ENCODE assay signal across 8 cellular contexts in genomic region chr6:7262037-7262461, GRCh38. TPM values are rescaled to one million over a fixed set of nuclear protein-coding genes. Genes with fewer than 3 reads are reported as not detected.
DNase-seq lines count a peak whose midpoint lies in the region; ATAC-seq and TF ChIP-seq lines count a peak whose summit lies in the region.

No MANE protein-coding gene starts in this region.

- H3K4me1 Mint-ChIP-seq in GM23338 (peaks cover 21% of the 10 kb centered on the region), osteocyte (ENCODE audit: unreplicated experiment) (peaks cover 29% of the 10 kb centered on the region)

- H3K4me3 ChIP-seq in GM23338 (peak overlapping the region; percentile 85), PC-3 (ENCODE audit: low read length) (peak overlapping the region; percentile 75), fibroblast of lung (replicated peaks in 1 of 4; ENCODE audit: control extremely low read depth in 1 of 4, insufficient read depth in 1 of 4, low read depth in 3 of 4, low read length in 4 of 4) (peak overlapping the region in 3 of 4 experiments; percentile 61 to 69 (median 66))

- H3K4me1 ChIP-seq in GM23338 (ENCODE audit: insufficient read depth) (peaks cover 10% of the 10 kb centered on the region), PC-3 (ENCODE audit: insufficient read depth, low read length) (peaks cover 19% of the 10 kb centered on the region), fibroblast of lung (ENCODE audit: control insufficient read depth, extremely low read depth, insufficient read depth, low read length) (peaks cover 4% of the 10 kb centered on the region)

- H3K9me2 ChIP-seq in GM23338 (ENCODE audit: insufficient read depth) (0 out of 2 replicates have a peak, but pooled peaks cover 3% of the 10 kb centered on the region), PC-3 (replicated peaks; ENCODE audit: low read length) (no peaks in the 10 kb centered on the region)

- POLR2A ChIA-PET in PC-3 (lab: Charles Lee; ENCODE audit: unreplicated experiment): interaction anchor here (0.6 kb wide), 1 partner anchor 26 kb away, joined by 3 read pairs; no protein-coding TSS in a partner anchor

- H3K9me3 ChIP-seq in PC-3 (ENCODE audit: low read length) (no peaks in the 10 kb centered on the region), fibroblast of lung (ENCODE audit: control insufficient read depth, insufficient read depth, low read depth, low read length) (no peaks in the 10 kb centered on the region)

- no peak for TF ChIP-seq CTCF in GM23338 (conservative IDR thresholded peaks at IDR 0.05; ENCODE audit: low read depth in 2 of 2)
- TF ChIP-seq CTCF in PC-3 (conservative IDR thresholded peaks at IDR 0.05; ENCODE audit: low read depth, low read length): no peak
- no peak for TF ChIP-seq CTCF in fibroblast of lung (conservative IDR thresholded peaks at IDR 0.05 in 1 of 2, IDR thresholded peaks at IDR 0.05 in 1 of 2; ENCODE audit: low read depth in 1 of 2, low read length in 2 of 2)
- no peak for TF ChIP-seq CTCF in osteocyte (IDR thresholded peaks at IDR 0.05)

- peaks cover 6% of the 10 kb centered on the region; the same call in 1 of the 3 replicates for H3K9me3 Mint-ChIP-seq in GM23338
- H3K9me3 Mint-ChIP-seq in osteocyte (ENCODE audit: unreplicated experiment): no peaks in the 10 kb centered on the region

- H3K36me3 Mint-ChIP-seq in GM23338 (ENCODE audit: low read depth) (peaks cover 3% of the 10 kb centered on the region; the same call in 2 of the 3 replicates), osteocyte (ENCODE audit: unreplicated experiment) (no peaks in the 10 kb centered on the region)

- peaks cover 8% of the 10 kb centered on the region for H3F3A ChIP-seq in GM23338 (replicated peaks; ENCODE audit: low read depth)
- H3F3A ChIP-seq in PC-3 (ENCODE audit: low read length, unreplicated experiment): no peaks in the 10 kb centered on the region

- intact Hi-C loops in PC-3 (cut with micrococcal nuclease): no loop called here

- DNase-seq in GM23338 (ENCODE audit: low spot score) (peak; percentile 88), PC-3 (no peak), fibroblast of lung (ENCODE audit: low read depth in 2 of 2) (no peak), osteocyte (ENCODE audit: extremely low spot score, unreplicated experiment) (no peak), NCI-H226 (no peak), HuH-7 (ENCODE audit: low spot score) (no peak), GM03348 (ENCODE audit: low spot score) (no peak)

- peak; percentile 54 for ATAC-seq in GM23338
- no peak; the same call in 1 of the 2 replicates for ATAC-seq in PC-3
- no peak for ATAC-seq in HG02588 (IDR thresholded peaks at IDR 0.05; ENCODE audit: unreplicated experiment)

- H3K27ac Mint-ChIP-seq in GM23338: peak overlapping the region; percentile 83
- H3K27ac Mint-ChIP-seq in osteocyte (ENCODE audit: unreplicated experiment): peak overlapping the region; percentile 76

- H3K79me2 ChIP-seq in GM23338 (replicated peaks; ENCODE audit: insufficient read depth): no peaks in the 10 kb centered on the region
- no peaks in the 10 kb centered on the region for H3K79me2 ChIP-seq in PC-3 (ENCODE audit: low read length)
- no peaks in the 10 kb centered on the region for H3K79me2 ChIP-seq in fibroblast of lung (ENCODE audit: control insufficient read depth, insufficient read depth, low read length)

- no TSS peak for BruUV-seq in PC-3 (replicated peaks; lab: Mats Ljungman, UMichigan)

- H3K4me3 Mint-ChIP-seq in GM23338 (peak overlapping the region; percentile 83), osteocyte (ENCODE audit: unreplicated experiment) (peak overlapping the region; percentile 88)

- no peak overlapping the region for H3K9ac ChIP-seq in PC-3 (ENCODE audit: low read length)
- no peak overlapping the region for H3K9ac ChIP-seq in fibroblast of lung (ENCODE audit: insufficient read depth, low read length)

- H3K36me3 ChIP-seq in GM23338 (ENCODE audit: insufficient read depth) (no peaks in the 10 kb centered on the region), PC-3 (ENCODE audit: low read depth, low read length) (no peaks in the 10 kb centered on the region), fibroblast of lung (ENCODE audit: control insufficient read depth, insufficient read depth, low read length) (no peaks in the 10 kb centered on the region)

- no peak overlapping the region for H3K27ac ChIP-seq in GM23338 (ENCODE audit: low read depth)
- no peak overlapping the region for H3K27ac ChIP-seq in PC-3 (ENCODE audit: low read length)
- H3K27ac ChIP-seq in fibroblast of lung (ENCODE audit: insufficient read depth, low read length): no peak overlapping the region

- H3K27me3 Mint-ChIP-seq in GM23338 (ENCODE audit: insufficient read depth, low read depth, poor library complexity) (peaks cover 19% of the 10 kb centered on the region), osteocyte (ENCODE audit: unreplicated experiment) (no peaks in the 10 kb centered on the region)

- H3K4me2 ChIP-seq in GM23338 (peak overlapping the region; percentile 99), PC-3 (ENCODE audit: low read length) (peak overlapping the region; percentile 87), fibroblast of lung (ENCODE audit: extremely low read depth, insufficient read depth, low read length) (peak overlapping the region; percentile 83)

- H2AFZ ChIP-seq in GM23338: peak overlapping the region; percentile 93
- H2AFZ ChIP-seq in PC-3 (ENCODE audit: low read length): peak overlapping the region; percentile 77; the same call in 1 of the 2 replicates
- H2AFZ ChIP-seq in fibroblast of lung (ENCODE audit: low read length): peak overlapping the region; percentile 98

- H3K27me3 ChIP-seq in GM23338 (ENCODE audit: insufficient read depth): peaks cover 3% of the 10 kb centered on the region; the same call in 1 of the 2 replicates
- H3K27me3 ChIP-seq in PC-3 (ENCODE audit: low read length): no peaks in the 10 kb centered on the region
- H3K27me3 ChIP-seq in fibroblast of lung (ENCODE audit: control insufficient read depth, insufficient read depth, low read length): no peaks in the 10 kb centered on the region

- H4K20me1 ChIP-seq in GM23338 (replicated peaks; ENCODE audit: insufficient read depth): no peaks in the 10 kb centered on the region
- no peaks in the 10 kb centered on the region for H4K20me1 ChIP-seq in PC-3 (ENCODE audit: low read length)
- no peaks in the 10 kb centered on the region for H4K20me1 ChIP-seq in fibroblast of lung (ENCODE audit: control insufficient read depth, extremely low read depth, insufficient read depth, low read length)

- CTCF ChIA-PET in PC-3 (lab: Charles Lee): no interaction called here

TF ChIP-seq in GM23338, 12 proteins besides CTCF, POLR2A, EP300 and RAD21 (continues in another document):
- no peak for TF ChIP-seq STAT1 (IDR thresholded peaks at IDR 0.05; ENCODE audit: unreplicated experiment)
- no peak for TF ChIP-seq EZH2 (IDR thresholded peaks at IDR 0.05; ENCODE audit: low read depth, unreplicated experiment)
- no peak; the same call in 1 of the 2 replicates for TF ChIP-seq POLR2AphosphoS5 (IDR thresholded peaks at IDR 0.05; ENCODE audit: low read depth)

RNA-seq across cellular contexts. Expression of gene SSR1, which starts 51.0 kb away (rescaled TPM):
- total RNA-seq in GM23338 (2014; rRNA removed; shearing (Covaris generic)): 70.2 and 96.8 TPM in 2 replicates
- polyA plus RNA-seq in GM23338 (2016; fragmentation: Nextera tagmentation; extraction: Ambion mirVana) (59.3 and 65.3 TPM in 2 replicates), fibroblast of lung (237 and 266 TPM in 2 replicates)
- total RNA-seq in PC-3 (2014; rRNA removed) (65.2 and 67.2 TPM in 2 replicates), fibroblast of lung (55.7 and 65.6 TPM in 2 replicates), osteocyte (183 and 204 TPM in 2 replicates)
- polyA plus RNA-seq in fibroblast of lung (2012): 133 and 171 TPM in 2 replicates
- 35.8 and 55.1 TPM in 2 replicates for polyA minus RNA-seq in fibroblast of lung (ENCODE audit: low replicate concordance)
